ENCODE assay signal across 1 cellular context in genomic region chr15:29822100-29822684, GRCh38.
TF ChIP-seq lines count a peak whose summit lies in the region.

TSS of gene TJP1 (minus strand) at chr15:29822468. CDS start at chr15:29822028, 440 bp downstream.

TF ChIP-seq in A549, 52 proteins besides CTCF, POLR2A, EP300 and RAD21 (continued from another document):
- TF ChIP-seq ELK1 (IDR thresholded peaks at IDR 0.05; ENCODE audit: low read depth, low read length) (no peak), SREBF2 (IDR thresholded peaks at IDR 0.05) (no peak), REST (IDR thresholded peaks at IDR 0.05) (no peak), ZC3H11A (IDR thresholded peaks at IDR 0.05) (no peak), HEYL (CRISPR knock-in tag; IDR thresholded peaks at IDR 0.05) (no peak), JUN (IDR thresholded peaks at IDR 0.05) (peak; percentile 80 to 89; a peak in 4 of 5 replicates)
